ENCODE assay signal across 8 cellular contexts in genomic region chr19:45125975-45126493, GRCh38. TPM values are rescaled to one million over a fixed set of nuclear protein-coding genes. Genes with fewer than 3 reads are reported as not detected.
A peak's percentile ranks its signal among the peaks of the same experiment; 100 is the strongest.
DNase-seq lines count a peak whose midpoint lies in the region; ATAC-seq, FAIRE-seq and TF ChIP-seq lines count a peak whose summit lies in the region.

No MANE protein-coding gene starts in this region.

- H3K9me3 Mint-ChIP-seq in CD8-positive, alpha-beta T cell, result no peaks in the 10 kb centered on the region
- no peaks in the 10 kb centered on the region for H3K9me3 Mint-ChIP-seq in activated T-cell treated with anti-CD3 and anti-CD28 coated beads, Interleukin-2, amount 50 U/mL, for 4 hours

- peak; percentile 46 to 79 (median 68) for DNase-seq in CD8-positive, alpha-beta T cell
- peak; percentile 45 to 84 for DNase-seq in HAP-1 (ENCODE audit: low spot score in 2 of 2)
- DNase-seq in activated T-cell treated with anti-CD3 and anti-CD28 coated beads, Interleukin-2, amount 50 U/mL, for 4 hours, result peak; percentile 58
- DNase-seq in foreskin fibroblast, result peak; percentile 34 to 76
- peak; percentile 65 to 78 for DNase-seq in psoas muscle
- DNase-seq in frontal cortex (ENCODE audit: low spot score in 2 of 2), result no peak

- peaks cover 29% of the 10 kb centered on the region for H3K4me1 ChIP-seq in CD8-positive, alpha-beta T cell (ENCODE audit: insufficient read depth, low read length)
- H3K4me1 ChIP-seq in HAP-1, result peaks cover 6% of the 10 kb centered on the region
- peaks cover 31% of the 10 kb centered on the region for H3K4me1 ChIP-seq in OCI-LY1 (ENCODE audit: insufficient read depth, low read length, severe bottlenecking)
- H3K4me1 ChIP-seq in psoas muscle, result peaks cover 4% of the 10 kb centered on the region

- no peaks in the 10 kb centered on the region for H4K20me1 ChIP-seq in OCI-LY1 (ENCODE audit: insufficient read depth, low read length)

- H3K4me3 ChIP-seq in CD8-positive, alpha-beta T cell (ENCODE audit: low read depth, low read length), result no peak overlapping the region
- H3K4me3 ChIP-seq in HAP-1 (no peak overlapping the region), OCI-LY1 (ENCODE audit: low read depth, low read length, poor library complexity, severe bottlenecking) (no peak overlapping the region), foreskin fibroblast (ENCODE audit: low read depth in 1 of 2, low read length in 2 of 2) (no peak overlapping the region), psoas muscle (no peak overlapping the region)

- peak overlapping the region; percentile 7; the same call in 1 of the 2 replicates for H3K4me2 ChIP-seq in OCI-LY1 (ENCODE audit: low read length)

- no peak for FAIRE-seq in frontal cortex (lab: Jason Lieb, UNC)

- peak; percentile 95 for ATAC-seq in CD8-positive, alpha-beta T cell
- peak; percentile 88 to 91 for ATAC-seq in activated T-cell treated with anti-CD3 and anti-CD28 coated beads, Interleukin-2, amount 50 U/mL, for 4 hours
- ATAC-seq in psoas muscle (peak; percentile 81 to 90 (median 88)), HG02840 (IDR thresholded peaks at IDR 0.05; ENCODE audit: low FRiP score, unreplicated experiment) (no peak)

- in situ Hi-C loops in HAP-1 (cut with MboI; ENCODE audit: low sequenced_read_pairs), result no loop called here

- no peak overlapping the region for H2AFZ ChIP-seq in OCI-LY1 (ENCODE audit: low read length)

- H3K36me3 ChIP-seq in CD8-positive, alpha-beta T cell (ENCODE audit: insufficient read depth, low read length), result no peaks in the 10 kb centered on the region
- H3K36me3 ChIP-seq in HAP-1 (replicated peaks), result no peaks in the 10 kb centered on the region
- H3K36me3 ChIP-seq in OCI-LY1 (ENCODE audit: insufficient read depth, low read length), result peaks cover 4% of the 10 kb centered on the region; the same call in 1 of the 2 replicates
- H3K36me3 ChIP-seq in psoas muscle (ENCODE audit: insufficient read depth in 1 of 2, low read depth in 1 of 2), result no peaks in the 10 kb centered on the region

- H3K27ac Mint-ChIP-seq in CD8-positive, alpha-beta T cell, result no peak overlapping the region

- no peaks in the 10 kb centered on the region for H3K27me3 ChIP-seq in CD8-positive, alpha-beta T cell (ENCODE audit: insufficient read depth, low read length)
- H3K27me3 ChIP-seq in HAP-1 (ENCODE audit: low read depth), result no peaks in the 10 kb centered on the region
- no peaks in the 10 kb centered on the region for H3K27me3 ChIP-seq in OCI-LY1 (ENCODE audit: insufficient read depth, low read length)
- H3K27me3 ChIP-seq in psoas muscle (ENCODE audit: insufficient read depth in 3 of 3, low read length in 2 of 3), result no peaks in the 10 kb centered on the region

- H3K9me3 ChIP-seq in CD8-positive, alpha-beta T cell (ENCODE audit: low read length), result no peaks in the 10 kb centered on the region
- no peaks in the 10 kb centered on the region for H3K9me3 ChIP-seq in HAP-1
- H3K9me3 ChIP-seq in OCI-LY1 (ENCODE audit: low read length), result no peaks in the 10 kb centered on the region
- H3K9me3 ChIP-seq in psoas muscle, result no peaks in the 10 kb centered on the region

- H3K9me2 ChIP-seq in OCI-LY1 (ENCODE audit: low read depth, low read length), result no peaks in the 10 kb centered on the region

- peaks cover 27% of the 10 kb centered on the region for H3K4me1 Mint-ChIP-seq in CD8-positive, alpha-beta T cell (ENCODE audit: low read depth)
- peaks cover 27% of the 10 kb centered on the region for H3K4me1 Mint-ChIP-seq in activated T-cell treated with anti-CD3 and anti-CD28 coated beads, Interleukin-2, amount 50 U/mL, for 4 hours (ENCODE audit: low read depth)

- TF ChIP-seq CTCF in CD8-positive, alpha-beta T cell (IDR thresholded peaks at IDR 0.05), result peak; percentile 68
- TF ChIP-seq CTCF in OCI-LY1 (IDR thresholded peaks at IDR 0.05; ENCODE audit: low read length) (peak; percentile 95), foreskin fibroblast (IDR thresholded peaks at IDR 0.05; ENCODE audit: low read depth, low read length) (peak; percentile 75), psoas muscle (IDR thresholded peaks at IDR 0.05) (peak; percentile 69)

- 56 to 60% (median 59%) methylated on average over 12 of the region's 12 CpGs for whole genome bisulfite sequencing in psoas muscle, 3 donors

- H3K36me3 Mint-ChIP-seq in CD8-positive, alpha-beta T cell, result peaks cover 2% of the 10 kb centered on the region
- H3K36me3 Mint-ChIP-seq in activated T-cell treated with anti-CD3 and anti-CD28 coated beads, Interleukin-2, amount 50 U/mL, for 4 hours (ENCODE audit: insufficient read depth), result no peaks in the 10 kb centered on the region

- H3F3A ChIP-seq in OCI-LY1 (ENCODE audit: insufficient read depth, low read length), result no peaks in the 10 kb centered on the region

- CTCF ChIA-PET in CD8-positive, alpha-beta T cell (lab: Charles Lee), result interaction anchor here (0.6 to 3.3 kb wide), 19 partner anchors 9 to 110 kb away, joined by 3 to 19 read pairs (median 6); no protein-coding TSS in a partner anchor

- H3K27ac ChIP-seq in CD8-positive, alpha-beta T cell (ENCODE audit: low read depth, low read length), result no peak overlapping the region
- H3K27ac ChIP-seq in OCI-LY1 (ENCODE audit: low read depth, low read length, poor library complexity, severe bottlenecking) (no peak overlapping the region), psoas muscle (no peak overlapping the region)

- 0 out of 2 replicates have a peak, but pooled peaks cover 4% of the 10 kb centered on the region for H3K79me2 ChIP-seq in OCI-LY1 (ENCODE audit: insufficient read depth, low read length)

- H3K27me3 Mint-ChIP-seq in CD8-positive, alpha-beta T cell (ENCODE audit: low read depth), result no peaks in the 10 kb centered on the region
- no peaks in the 10 kb centered on the region for H3K27me3 Mint-ChIP-seq in activated T-cell treated with anti-CD3 and anti-CD28 coated beads, Interleukin-2, amount 50 U/mL, for 4 hours (ENCODE audit: low read depth)

- POLR2A ChIA-PET in CD8-positive, alpha-beta T cell (lab: Charles Lee), result no interaction called here

- intact Hi-C loops in CD8-positive, alpha-beta T cell (cut with DNase I, micrococcal nuclease), result loop anchor here (1.0 to 5.0 kb wide), 4 partner anchors 23 to 109 kb away; partner anchors contain the start of gene PPP1R37 (in 1 of the 2)
- intact Hi-C loops in psoas muscle (cut with DNase I), result loop anchor here (5.0 to 10.0 kb wide), 2 partner anchors 34 to 111 kb away; partner anchors contain the start of gene PPP1R37 (in 1 of the 2)

- no peak overlapping the region for H3K4me3 Mint-ChIP-seq in CD8-positive, alpha-beta T cell
- no peak overlapping the region for H3K4me3 Mint-ChIP-seq in activated T-cell treated with anti-CD3 and anti-CD28 coated beads, Interleukin-2, amount 50 U/mL, for 4 hours

- H3K9ac ChIP-seq in OCI-LY1 (ENCODE audit: low read length), result no peak overlapping the region

RNA-seq across cellular contexts. Expression of gene PPP1R37, which starts 33.1 kb away (rescaled TPM):
- 10 to 100 TPM; 19.3 to 19.9 TPM for total RNA-seq in CD8-positive, alpha-beta T cell
- total RNA-seq in activated T-cell treated with anti-CD3 and anti-CD28 coated beads, Interleukin-2, amount 50 U/mL, for 4 hours, result 10 to 100 TPM; 23.2 to 24.9 (median 24.7) TPM
- 10 to 100 TPM; 27.0 to 34.6 (median 29.1) TPM for total RNA-seq in psoas muscle
- polyA plus RNA-seq in psoas muscle, result 10 to 100 TPM; 25.5 to 39.5 (median 36.3) TPM
- 24.1 TPM for total RNA-seq in frontal cortex

RNA-seq across cellular contexts. Expression of gene NKPD1, which starts 34.7 kb away (rescaled TPM):
- under 1 TPM; 0.81 to 0.87 TPM for total RNA-seq in CD8-positive, alpha-beta T cell
- under 1 TPM; 0.30 to 0.45 (median 0.33) TPM for total RNA-seq in activated T-cell treated with anti-CD3 and anti-CD28 coated beads, Interleukin-2, amount 50 U/mL, for 4 hours
- total RNA-seq in psoas muscle, result under 1 TPM in 3 of 4 donors, not detected in 1; 0.06 to 0.09 (median 0.08) TPM
- under 1 TPM in 2 of 3 donors, not detected in 1; 0.08 to 0.18 TPM for polyA plus RNA-seq in psoas muscle
- 1.2 TPM for total RNA-seq in frontal cortex

RNA-seq across cellular contexts. Expression of gene GEMIN7, which starts 47.0 kb away (rescaled TPM):
- total RNA-seq in CD8-positive, alpha-beta T cell, result 1 to 10 TPM; 7.2 to 7.7 TPM
- total RNA-seq in activated T-cell treated with anti-CD3 and anti-CD28 coated beads, Interleukin-2, amount 50 U/mL, for 4 hours, result 10 to 100 TPM; 58.8 to 69.3 (median 65.0) TPM
- total RNA-seq in psoas muscle (10 to 100 TPM; 19.6 to 27.3 (median 24.3) TPM), frontal cortex (11.8 TPM)
- polyA plus RNA-seq in psoas muscle, result 10 to 100 TPM; 40.9 to 51.1 (median 50.3) TPM

RNA-seq across cellular contexts. Expression of gene ZNF296, which starts 49.8 kb away (rescaled TPM):
- total RNA-seq in CD8-positive, alpha-beta T cell, result 1 to 10 TPM; 2.6 to 3.4 TPM
- total RNA-seq in activated T-cell treated with anti-CD3 and anti-CD28 coated beads, Interleukin-2, amount 50 U/mL, for 4 hours, result 10 to 100 TPM in 1 of 3 donors, 1 to 10 TPM in 2; 7.8 to 10.2 (median 8.6) TPM
- total RNA-seq in psoas muscle (under 1 TPM in 3 of 4 donors, not detected in 1; 0.34 to 0.73 (median 0.36) TPM), frontal cortex (under 0.01 TPM)
- under 1 TPM; 0.22 to 0.62 (median 0.44) TPM for polyA plus RNA-seq in psoas muscle

RNA-seq across cellular contexts. Expression of gene TRAPPC6A, which starts 52.0 kb away (rescaled TPM):
- total RNA-seq in CD8-positive, alpha-beta T cell, result 10 to 100 TPM; 31.9 to 35.9 TPM
- total RNA-seq in activated T-cell treated with anti-CD3 and anti-CD28 coated beads, Interleukin-2, amount 50 U/mL, for 4 hours, result 10 to 100 TPM in 1 of 3 donors, 1 to 10 TPM in 2; 8.5 to 11.5 (median 9.1) TPM
- total RNA-seq in psoas muscle (10 to 100 TPM; 12.3 to 42.2 (median 20.6) TPM), frontal cortex (2.9 TPM)
- polyA plus RNA-seq in psoas muscle, result 10 to 100 TPM; 10.8 to 14.5 (median 12.9) TPM

Comparison
In these comparisons a context has a peak if more than half of its experiments do, and no peak if none do; other contexts are left out.
1. DNase-seq: peak in CD8-positive, alpha-beta T cell (7 of 7), HAP-1 (2 of 2), activated T-cell treated with anti-CD3 and anti-CD28 coated beads, Interleukin-2, amount 50 U/mL, for 4 hours (single experiment), foreskin fibroblast (2 of 2) and psoas muscle (2 of 2); none in frontal cortex (0 of 2).
2. Peak in every context shown above with its lines, with median percentiles within 50 percentile points of each other: CTCF ChIP-seq.